Comparison of ENCODE assay signal across 13 cellular contexts in genomic region chr14:91473046-91473445, GRCh38. TPM values are rescaled to one million over a fixed set of nuclear protein-coding genes. Genes with fewer than 3 reads are reported as not detected.
DNase-seq lines count a peak whose midpoint lies in the region; ATAC-seq and TF ChIP-seq lines count a peak whose summit lies in the region.
"Had no signal": no experiment of that assay in that cellular context is flagged by ENCODE, and none has a peak within 500 bp of the region (broad histone marks: within the 10 kb centered on the region; RNA-seq: fewer than 3 reads in every experiment).

No MANE protein-coding gene starts in this region.

- H3K27ac Mint-ChIP-seq in activated CD4-positive, alpha-beta T cell treated with anti-CD3 and anti-CD28 coated beads for 36 hours, result peak overlapping the region; percentile 55
- H3K27ac Mint-ChIP-seq in natural killer cell (peak overlapping the region; percentile 61 to 77), memory B cell (peak overlapping the region; percentile 45)
- H3K27ac Mint-ChIP-seq in natural killer cell treated with Interleukin-12 subunit alpha and Interleukin-12 subunit beta and Interleukin-15 and Interleukin-18, amount 100 ng/mL, for 72 hours, result no peak overlapping the region

- peaks cover 59% of the 10 kb centered on the region for H3K36me3 Mint-ChIP-seq in activated CD4-positive, alpha-beta T cell treated with anti-CD3 and anti-CD28 coated beads for 36 hours (ENCODE audit: low read depth)
- H3K36me3 Mint-ChIP-seq in natural killer cell (peaks cover 36% of the 10 kb centered on the region), memory B cell (peaks cover 29% of the 10 kb centered on the region)
- H3K36me3 Mint-ChIP-seq in natural killer cell treated with Interleukin-12 subunit alpha and Interleukin-12 subunit beta and Interleukin-15 and Interleukin-18, amount 100 ng/mL, for 72 hours, result peaks cover 41% of the 10 kb centered on the region

- POLR2A ChIA-PET in activated CD4-positive, alpha-beta T cell treated with anti-CD3 and anti-CD28 coated beads for 36 hours (lab: Charles Lee), result no interaction called here

- H3K4me3 Mint-ChIP-seq in activated CD4-positive, alpha-beta T cell treated with anti-CD3 and anti-CD28 coated beads for 36 hours, result no peak overlapping the region
- H3K4me3 Mint-ChIP-seq in natural killer cell, result no peak overlapping the region
- no peak overlapping the region for H3K4me3 Mint-ChIP-seq in natural killer cell treated with Interleukin-12 subunit alpha and Interleukin-12 subunit beta and Interleukin-15 and Interleukin-18, amount 100 ng/mL, for 72 hours
- H3K4me3 Mint-ChIP-seq in memory B cell, result no peak overlapping the region

- H3K27me3 Mint-ChIP-seq in activated CD4-positive, alpha-beta T cell treated with anti-CD3 and anti-CD28 coated beads for 36 hours, result no peaks in the 10 kb centered on the region
- H3K27me3 Mint-ChIP-seq in natural killer cell (ENCODE audit: low read depth in 2 of 2) (no peaks in the 10 kb centered on the region), memory B cell (no peaks in the 10 kb centered on the region)
- no peaks in the 10 kb centered on the region for H3K27me3 Mint-ChIP-seq in natural killer cell treated with Interleukin-12 subunit alpha and Interleukin-12 subunit beta and Interleukin-15 and Interleukin-18, amount 100 ng/mL, for 72 hours

- no peak for ATAC-seq in activated CD4-positive, alpha-beta T cell treated with anti-CD3 and anti-CD28 coated beads for 36 hours
- ATAC-seq in natural killer cell (no peak), memory B cell (ENCODE audit: low read depth) (no peak)
- no peak for ATAC-seq in natural killer cell treated with Interleukin-12 subunit alpha and Interleukin-12 subunit beta and Interleukin-15 and Interleukin-18, amount 100 ng/mL, for 72 hours

- H3K4me1 Mint-ChIP-seq in activated CD4-positive, alpha-beta T cell treated with anti-CD3 and anti-CD28 coated beads for 36 hours, result peaks cover 19% of the 10 kb centered on the region
- H3K4me1 Mint-ChIP-seq in natural killer cell (peaks cover 19 to 24% of the 10 kb centered on the region in 2 donors), memory B cell (peaks cover 10% of the 10 kb centered on the region)
- peaks cover 7 to 22% of the 10 kb centered on the region in 2 donors for H3K4me1 Mint-ChIP-seq in natural killer cell treated with Interleukin-12 subunit alpha and Interleukin-12 subunit beta and Interleukin-15 and Interleukin-18, amount 100 ng/mL, for 72 hours (ENCODE audit: low read depth in 2 of 2)

- CTCF ChIA-PET in activated CD4-positive, alpha-beta T cell treated with anti-CD3 and anti-CD28 coated beads for 36 hours (lab: Charles Lee), result interaction anchor here (0.8 kb wide), 1 partner anchor 20 kb away, joined by 4 read pairs; no protein-coding TSS in a partner anchor

- no peak for DNase-seq in activated CD4-positive, alpha-beta T cell treated with anti-CD3 and anti-CD28 coated beads for 36 hours
- DNase-seq in activated CD4-positive, alpha-beta T cell treated with anti-CD3 and anti-CD28 coated beads for 48 hours, result no peak
- DNase-seq in natural killer cell (no peak), memory B cell (ENCODE audit: low spot score in 2 of 2) (no peak), NCI-H1105 treated with DMSO at 0.1 percent for 48 hours (lab: John Stamatoyannopoulos, UW) (no peak), NCI-H2029 (lab: John Stamatoyannopoulos, UW) (no peak), UCSD-AML1 (lab: John Stamatoyannopoulos, UW; ENCODE audit: unreplicated experiment) (no peak)
- DNase-seq in natural killer cell treated with Interleukin-12 subunit alpha and Interleukin-12 subunit beta and Interleukin-15 and Interleukin-18, amount 100 ng/mL, for 72 hours (ENCODE audit: low spot score), result no peak
- DNase-seq: 8988T, DND-41, HCEC 1CT, NCI-H1048, NCI-H510A treated with DMSO at 0.1 percent for 48 hours had no signal

- intact Hi-C loops in activated CD4-positive, alpha-beta T cell treated with anti-CD3 and anti-CD28 coated beads for 36 hours (cut with DNase I, micrococcal nuclease), result no loop called here
- intact Hi-C loops in natural killer cell (cut with micrococcal nuclease), result no loop called here

- no peak for TF ChIP-seq CTCF in natural killer cell (IDR thresholded peaks at IDR 0.05)

- no peaks in the 10 kb centered on the region for H3K9me3 Mint-ChIP-seq in activated CD4-positive, alpha-beta T cell treated with anti-CD3 and anti-CD28 coated beads for 36 hours (ENCODE audit: low read depth)
- H3K9me3 Mint-ChIP-seq in natural killer cell, result no peaks in the 10 kb centered on the region
- no peaks in the 10 kb centered on the region for H3K9me3 Mint-ChIP-seq in natural killer cell treated with Interleukin-12 subunit alpha and Interleukin-12 subunit beta and Interleukin-15 and Interleukin-18, amount 100 ng/mL, for 72 hours
- H3K9me3 Mint-ChIP-seq in memory B cell, result no peaks in the 10 kb centered on the region

RNA-seq across cellular contexts. Expression of gene PPP4R3A, which starts 37.1 kb away (rescaled TPM):
- total RNA-seq in activated CD4-positive, alpha-beta T cell treated with anti-CD3 and anti-CD28 coated beads for 36 hours, result 100 to 1,000 TPM; 105 to 122 TPM
- total RNA-seq in natural killer cell, result 100 to 1,000 TPM; 168 to 216 (median 180) TPM
- 100 to 1,000 TPM; 136 to 138 TPM for total RNA-seq in natural killer cell treated with Interleukin-12 subunit alpha and Interleukin-12 subunit beta and Interleukin-15 and Interleukin-18, amount 100 ng/mL, for 72 hours

RNA-seq across cellular contexts. Expression of gene CCDC88C, which starts 55.4 kb away (rescaled TPM):
- 10 to 100 TPM; 73.7 to 82.8 TPM for total RNA-seq in activated CD4-positive, alpha-beta T cell treated with anti-CD3 and anti-CD28 coated beads for 36 hours
- 100 to 1,000 TPM; 432 to 516 (median 438) TPM for total RNA-seq in natural killer cell
- total RNA-seq in natural killer cell treated with Interleukin-12 subunit alpha and Interleukin-12 subunit beta and Interleukin-15 and Interleukin-18, amount 100 ng/mL, for 72 hours, result 100 to 1,000 TPM; 103 to 175 TPM

Comparison
In these comparisons a context has a peak if more than half of its experiments do, and no peak if none do; other contexts are left out.
1. H3K27ac Mint-ChIP-seq: peak in activated CD4-positive, alpha-beta T cell treated with anti-CD3 and anti-CD28 coated beads for 36 hours (single experiment), natural killer cell (2 of 2) and memory B cell (single experiment); none in natural killer cell treated with Interleukin-12 subunit alpha and Interleukin-12 subunit beta and Interleukin-15 and Interleukin-18, amount 100 ng/mL, for 72 hours (0 of 2).